In the genomic region with DNA sequence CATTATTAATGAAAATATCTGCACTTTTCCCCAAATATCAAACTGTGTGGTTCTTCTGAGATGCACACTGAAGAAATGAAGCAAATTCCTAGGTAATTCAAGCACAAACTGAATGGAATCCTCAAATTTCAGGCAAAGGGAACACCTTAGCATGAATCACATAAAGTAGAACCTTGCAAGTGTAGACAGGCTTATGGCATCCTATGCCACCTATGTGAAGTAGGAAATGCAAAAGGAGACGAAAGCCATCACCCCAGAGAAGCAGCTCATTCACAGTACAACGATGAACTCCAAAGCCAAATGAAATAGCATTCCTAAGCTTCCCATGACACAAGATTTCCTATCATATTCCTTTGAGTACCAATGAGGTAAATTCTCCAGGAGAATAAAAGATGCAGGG, we compare ENCODE assay signal across 19 cellular contexts.
"Had no signal": no experiment of that assay in that cellular context is flagged by ENCODE, and none has a peak within 500 bp of the region (broad histone marks: within the 10 kb centered on the region; RNA-seq: fewer than 3 reads in every experiment).

No MANE protein-coding gene starts in this region.

- H3K36me3 ChIP-seq: gastrocnemius medialis, right lobe of liver, tibial artery, upper lobe of left lung, uterus had no signal

- H3K27me3 ChIP-seq: gastrocnemius medialis, right lobe of liver, upper lobe of left lung, uterus had no signal

- H3K36me3 Mint-ChIP-seq: immature natural killer cell; stimulated activated memory B cell treated with anti-CD40 and anti-IgM and Interleukin-4, amounts not matched to agents 10 μg/mL and 1 μg/mL and 100 μg/mL, for 72 hours had no signal

- H3K4me1 ChIP-seq: right lobe of liver, tibial artery, uterus had no signal

- H3K4me3 Mint-ChIP-seq: effector memory CD8-positive, alpha-beta T cell; immature natural killer cell; nephron progenitor cell; stimulated activated memory B cell treated with anti-CD40 and anti-IgM and Interleukin-4, amounts not matched to agents 10 μg/mL and 1 μg/mL and 100 μg/mL, for 72 hours; stimulated activated naive CD8-positive, alpha-beta T cell treated with anti-CD3 and anti-CD28 coated beads, Interleukin-15, Interleukin-2, amounts not matched to agents 100 ng/mL and 50 ng/mL, for 24 hours had no signal

- DNase-seq: effector memory CD8-positive, alpha-beta T cell; gastrocnemius medialis; immature natural killer cell; kidney; left cardiac atrium; left ventricle myocardium superior; naive thymus-derived CD4-positive, alpha-beta T cell; nephron progenitor cell; psoas muscle; retina; right lobe of liver; stimulated activated CD4-positive, alpha-beta T cell treated with anti-CD3 and anti-CD28 coated beads, Interleukin-1b, Interleukin-23, amount 100 ng/mL, for 48 hours; stimulated activated CD4-positive, alpha-beta T cell treated with anti-CD3 and anti-CD28 coated beads, Interleukin-4, amount 100 ng/mL, for 24 hours; tibial artery; upper lobe of left lung; uterus had no signal

- H3K9me3 Mint-ChIP-seq: effector memory CD8-positive, alpha-beta T cell; immature natural killer cell; nephron progenitor cell had no signal

- H3K4me3 ChIP-seq: gastrocnemius medialis, lung, psoas muscle, right lobe of liver, tibial artery, upper lobe of left lung, uterus had no signal

- FAIRE-seq: kidney had no signal

- H3K27ac ChIP-seq: gastrocnemius medialis, psoas muscle, right lobe of liver, tibial artery, upper lobe of left lung, uterus had no signal

- H3K9me3 ChIP-seq: gastrocnemius medialis, psoas muscle, right lobe of liver, tibial artery, upper lobe of left lung, uterus had no signal

- H3K4me1 Mint-ChIP-seq: immature natural killer cell; stimulated activated memory B cell treated with anti-CD40 and anti-IgM and Interleukin-4, amounts not matched to agents 10 μg/mL and 1 μg/mL and 100 μg/mL, for 72 hours had no signal

- H3K27ac Mint-ChIP-seq: effector memory CD8-positive, alpha-beta T cell; immature natural killer cell; nephron progenitor cell; stimulated activated memory B cell treated with anti-CD40 and anti-IgM and Interleukin-4, amounts not matched to agents 10 μg/mL and 1 μg/mL and 100 μg/mL, for 72 hours had no signal
